ENCODE assay signal across 23 cellular contexts in the genomic region with DNA sequence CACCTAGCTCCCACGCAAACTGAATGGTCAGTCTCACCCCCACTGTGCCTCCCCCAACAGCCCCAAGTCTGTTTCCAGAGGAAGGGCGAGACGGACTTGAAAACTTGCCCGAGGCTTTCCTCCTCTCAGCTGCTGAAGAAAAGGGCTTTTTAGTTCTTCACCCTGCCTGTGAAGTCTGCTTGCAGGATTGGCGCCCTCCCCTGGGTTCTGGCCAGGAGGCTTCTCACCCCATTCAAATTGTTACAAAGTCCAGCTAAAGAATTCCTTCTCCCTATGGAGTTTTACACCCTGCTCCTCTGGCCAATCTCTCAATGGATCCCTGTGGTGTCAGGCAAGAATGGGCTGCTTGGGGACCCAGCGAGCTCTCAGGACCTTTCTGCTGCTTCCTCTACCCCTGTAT.
"Had no signal": no experiment of that assay in that cellular context is flagged by ENCODE, and none has a peak within 500 bp of the region (broad histone marks: within the 10 kb centered on the region; RNA-seq: fewer than 3 reads in every experiment).

No MANE protein-coding gene starts in this region.

- H3K27me3 ChIP-seq: esophagus squamous epithelium, left lung, neutrophil, ovary, upper lobe of right lung had no signal

- ATAC-seq: activated naive CD8-positive, alpha-beta T cell treated with anti-CD3 and anti-CD28 coated beads, Interleukin-2, amount 50 U/mL, for 24 hours; activated T-cell treated with anti-CD3 and anti-CD28 coated beads, Interleukin-2, amount 50 U/mL, for 72 hours; left lung; natural killer cell; upper lobe of right lung had no signal

- H3K27ac ChIP-seq: esophagus squamous epithelium, left lung, neutrophil, ovary, prostate gland, upper lobe of right lung had no signal

- H3K9me3 ChIP-seq: esophagus squamous epithelium, left lung, neutrophil, ovary, prostate gland, upper lobe of right lung had no signal

- H3K27me3 Mint-ChIP-seq: activated CD4-positive, alpha-beta memory T cell treated with anti-CD3 and anti-CD28 coated beads for 36 hours; activated naive CD4-positive, alpha-beta T cell treated with anti-CD3 and anti-CD28 coated beads, Interleukin-2, amount 10 ng/mL, durations not matched to agents 7 days and 5 days; activated naive CD8-positive, alpha-beta T cell treated with anti-CD3 and anti-CD28 coated beads, Interleukin-2, amount 50 U/mL, for 24 hours; central memory CD8-positive, alpha-beta T cell had no signal

- H3K36me3 Mint-ChIP-seq: activated CD4-positive, alpha-beta memory T cell treated with anti-CD3 and anti-CD28 coated beads for 36 hours; immature natural killer cell; mesothelial cell of epicardium; natural killer cell had no signal

- H3K27ac Mint-ChIP-seq: activated CD4-positive, alpha-beta memory T cell treated with anti-CD3 and anti-CD28 coated beads for 36 hours; activated naive CD4-positive, alpha-beta T cell treated with anti-CD3 and anti-CD28 coated beads, Interleukin-2, amount 10 ng/mL, durations not matched to agents 7 days and 5 days; activated naive CD8-positive, alpha-beta T cell treated with anti-CD3 and anti-CD28 coated beads, Interleukin-2, amount 50 U/mL, for 24 hours; activated T-cell treated with anti-CD3 and anti-CD28 coated beads, Interleukin-2, amount 50 U/mL, for 72 hours; immature natural killer cell; mesothelial cell of epicardium; natural killer cell; T-helper 1 cell treated with Interleukin-12 subunit alpha and Interleukin-12 subunit beta and Interleukin-4 antibody, amounts not matched to agents 30 μg/mL and 1 μg/mL, for 36 hours had no signal

- H3K9me3 Mint-ChIP-seq: activated CD4-positive, alpha-beta memory T cell treated with anti-CD3 and anti-CD28 coated beads for 36 hours; central memory CD8-positive, alpha-beta T cell had no signal

- H3K4me1 Mint-ChIP-seq: central memory CD8-positive, alpha-beta T cell; immature natural killer cell; mesothelial cell of epicardium; natural killer cell had no signal

- H3K4me3 Mint-ChIP-seq: activated CD4-positive, alpha-beta memory T cell treated with anti-CD3 and anti-CD28 coated beads for 36 hours; activated naive CD4-positive, alpha-beta T cell treated with anti-CD3 and anti-CD28 coated beads, Interleukin-2, amount 10 ng/mL, durations not matched to agents 7 days and 5 days; activated naive CD8-positive, alpha-beta T cell treated with anti-CD3 and anti-CD28 coated beads, Interleukin-2, amount 50 U/mL, for 24 hours; activated T-cell treated with anti-CD3 and anti-CD28 coated beads, Interleukin-2, amount 50 U/mL, for 72 hours; central memory CD8-positive, alpha-beta T cell; immature natural killer cell; mesothelial cell of epicardium; natural killer cell; T-helper 1 cell treated with Interleukin-12 subunit alpha and Interleukin-12 subunit beta and Interleukin-4 antibody, amounts not matched to agents 30 μg/mL and 1 μg/mL, for 36 hours had no signal

- H3K4me3 ChIP-seq: esophagus squamous epithelium, left lung, lung, ovary, prostate gland, upper lobe of right lung had no signal

- H3K4me1 ChIP-seq: esophagus squamous epithelium, left lung, prostate gland, upper lobe of right lung had no signal

- DNase-seq: activated CD4-positive, alpha-beta memory T cell treated with anti-CD3 and anti-CD28 coated beads for 36 hours; activated CD4-positive, alpha-beta T cell treated with anti-CD3 and anti-CD28 coated beads for 48 hours; activated effector memory CD4-positive, alpha-beta T cell treated with anti-CD3 and anti-CD28 coated beads, Interleukin-2, amount 50 U/mL, for 16 hours; activated naive CD4-positive, alpha-beta T cell treated with anti-CD3 and anti-CD28 coated beads, Interleukin-2, amount 10 ng/mL, durations not matched to agents 7 days and 5 days; activated naive CD8-positive, alpha-beta T cell treated with anti-CD3 and anti-CD28 coated beads, Interleukin-2, amount 50 U/mL, for 24 hours; activated T-cell treated with anti-CD3 and anti-CD28 coated beads, Interleukin-2, amount 50 U/mL, for 72 hours; effector memory CD4-positive, alpha-beta T cell; esophagus squamous epithelium; immature natural killer cell; kidney glomerular epithelial cell; left lung; natural killer cell; stimulated activated CD4-positive, alpha-beta T cell treated with anti-CD3 and anti-CD28 coated beads, Interleukin-4, amount 100 ng/mL, for 24 hours; stimulated activated naive CD4-positive, alpha-beta T cell treated with Interleukin-2 at 50 U/mL for 16 hours; T1000; upper lobe of right lung had no signal

- H3K36me3 ChIP-seq: esophagus squamous epithelium, left lung, neutrophil, ovary, prostate gland, upper lobe of right lung had no signal
